In genomic region chr2:37776487-37776886, GRCh38 we compare ENCODE assay signal across 10 cellular contexts.
DNase-seq lines count a peak whose midpoint lies in the region; ATAC-seq and TF ChIP-seq lines count a peak whose summit lies in the region.
"Had no signal": no experiment of that assay in that cellular context is flagged by ENCODE, and none has a peak within 500 bp of the region (broad histone marks: within the 10 kb centered on the region; RNA-seq: fewer than 3 reads in every experiment).

No MANE protein-coding gene starts in this region.

- no peak for TF ChIP-seq CTCF in coronary artery (IDR thresholded peaks at IDR 0.05)
- TF ChIP-seq CTCF in mesothelial cell of epicardium (IDR thresholded peaks at IDR 0.05; ENCODE audit: unreplicated experiment): no peak

- no peaks in the 10 kb centered on the region for H3K27me3 ChIP-seq in MG63
- H3K27me3 ChIP-seq: neutrophil had no signal

- DNase-seq in ACHN: peak; percentile 94
- DNase-seq in MG63: peak; percentile 87
- peak; percentile 81 for DNase-seq in coronary artery (ENCODE audit: low spot score)
- no peak for DNase-seq in mesothelial cell of epicardium (ENCODE audit: low spot score in 2 of 2, unreplicated experiment in 2 of 2)
- no peak for DNase-seq in DMS53 treated with DMSO at 0.1 percent for 48 hours (lab: John Stamatoyannopoulos, UW; ENCODE audit: unreplicated experiment)
- DNase-seq in activated CD4-positive, alpha-beta T cell treated with anti-CD3 and anti-CD28 coated beads for 4 hours: no peak
- DNase-seq: foreskin melanocyte had no signal

- no peaks in the 10 kb centered on the region for H3K36me3 Mint-ChIP-seq in mesothelial cell of epicardium

- H3K4me1 Mint-ChIP-seq in mesothelial cell of epicardium: peaks cover 95% of the 10 kb centered on the region

- H3K9me3 Mint-ChIP-seq in mesothelial cell of epicardium: no peaks in the 10 kb centered on the region

- no peak overlapping the region for H3K4me3 ChIP-seq in MG63
- H3K4me3 ChIP-seq in coronary artery: no peak overlapping the region

- H3K27ac Mint-ChIP-seq in mesothelial cell of epicardium: peak overlapping the region; percentile 92

- no peaks in the 10 kb centered on the region; the same call in 1 of the 2 replicates for H3K9me3 ChIP-seq in MG63
- H3K9me3 ChIP-seq: neutrophil had no signal

- no peak overlapping the region for H3K4me3 Mint-ChIP-seq in mesothelial cell of epicardium

- ATAC-seq in GM18861 (IDR thresholded peaks at IDR 0.05; ENCODE audit: unreplicated experiment) (no peak), HG02973 (IDR thresholded peaks at IDR 0.05; ENCODE audit: unreplicated experiment) (no peak)

- in situ Hi-C loops in ACHN (cut with HindIII; ENCODE audit: low pct_ligation_motif_present, low pct_unique_long_range_greater_than_20kb, low sequenced_read_pairs): no loop called here

- H3K36me3 ChIP-seq in MG63: no peaks in the 10 kb centered on the region
- H3K36me3 ChIP-seq: neutrophil had no signal

- peaks cover 4% of the 10 kb centered on the region for H3K27me3 Mint-ChIP-seq in mesothelial cell of epicardium (ENCODE audit: low read depth)

- H3K27ac ChIP-seq in coronary artery: peak overlapping the region; percentile 53 to 67
- H3K27ac ChIP-seq: neutrophil had no signal

Comparison
In these comparisons a context has a peak if more than half of its experiments do, and no peak if none do; other contexts are left out.
1. DNase-seq: peak in ACHN (single experiment), MG63 (single experiment) and coronary artery (single experiment); none in mesothelial cell of epicardium (0 of 2), DMS53 treated with DMSO at 0.1 percent for 48 hours (single experiment) and activated CD4-positive, alpha-beta T cell treated with anti-CD3 and anti-CD28 coated beads for 4 hours (0 of 2).